11 cellular contexts compared by ENCODE assay signal in genomic region chrX:40420899-40421729, GRCh38.
DNase-seq lines count a peak whose midpoint lies in the region; ATAC-seq and TF ChIP-seq lines count a peak whose summit lies in the region.
"Had no signal": no experiment of that assay in that cellular context is flagged by ENCODE, and none has a peak within 500 bp of the region (broad histone marks: within the 10 kb centered on the region; RNA-seq: fewer than 3 reads in every experiment).

No MANE protein-coding gene starts in this region.

- no peaks in the 10 kb centered on the region for H3K36me3 Mint-ChIP-seq in brain

- peak overlapping the region; percentile 6 to 89 (median 80) for H3K27ac Mint-ChIP-seq in brain

- intact Hi-C loops in tibial artery (cut with DNase I; ENCODE audit: low total_unique reads): no loop called here

- no peaks in the 10 kb centered on the region for H3K4me1 ChIP-seq in tibial artery
- H3K4me1 ChIP-seq: esophagus muscularis mucosa had no signal

- ATAC-seq in GM18867 (IDR thresholded peaks at IDR 0.05; ENCODE audit: unreplicated experiment) (peak; percentile 59), HG03342 (IDR thresholded peaks at IDR 0.05; ENCODE audit: unreplicated experiment) (peak; percentile 69), HG03565 (IDR thresholded peaks at IDR 0.05; ENCODE audit: unreplicated experiment) (no peak)

- peaks cover 0 to 15% (median 6%) of the 10 kb centered on the region in 3 donors for H3K9me3 ChIP-seq in tibial artery

- no peak overlapping the region for H3K4me3 Mint-ChIP-seq in brain
- H3K4me3 Mint-ChIP-seq: naive B cell had no signal

- TF ChIP-seq CTCF in brain (conservative IDR thresholded peaks at IDR 0.05) (no peak), tibial artery (IDR thresholded peaks at IDR 0.05) (no peak)

- no peaks in the 10 kb centered on the region for H3K27me3 ChIP-seq in tibial artery
- H3K27me3 ChIP-seq: esophagus muscularis mucosa had no signal

- H3K9me3 Mint-ChIP-seq in brain: peaks cover 15 to 26% (median 23%) of the 10 kb centered on the region in 5 experiments

- H3K4me1 Mint-ChIP-seq in brain: peaks cover 50% of the 10 kb centered on the region
- H3K4me1 Mint-ChIP-seq: naive B cell had no signal

- no peak overlapping the region for H3K27ac ChIP-seq in tibial artery
- H3K27ac ChIP-seq: esophagus muscularis mucosa had no signal

- H3K4me3 ChIP-seq in tibial artery: no peak overlapping the region
- H3K4me3 ChIP-seq: esophagus muscularis mucosa had no signal

- no peaks in the 10 kb centered on the region for H3K36me3 ChIP-seq in tibial artery
- H3K36me3 ChIP-seq: esophagus muscularis mucosa had no signal

- DNase-seq in occipital lobe (lab: John Stamatoyannopoulos, UW) (peak; percentile 46), tibial artery (no peak), UCSD-AML1 (lab: John Stamatoyannopoulos, UW; ENCODE audit: unreplicated experiment) (no peak)
- DNase-seq: HCEC 1CT, naive B cell, NCI-H146 had no signal

- H3K27me3 Mint-ChIP-seq in brain: no peaks in the 10 kb centered on the region
